ENCODE assay signal across 8 cellular contexts in the genomic region with DNA sequence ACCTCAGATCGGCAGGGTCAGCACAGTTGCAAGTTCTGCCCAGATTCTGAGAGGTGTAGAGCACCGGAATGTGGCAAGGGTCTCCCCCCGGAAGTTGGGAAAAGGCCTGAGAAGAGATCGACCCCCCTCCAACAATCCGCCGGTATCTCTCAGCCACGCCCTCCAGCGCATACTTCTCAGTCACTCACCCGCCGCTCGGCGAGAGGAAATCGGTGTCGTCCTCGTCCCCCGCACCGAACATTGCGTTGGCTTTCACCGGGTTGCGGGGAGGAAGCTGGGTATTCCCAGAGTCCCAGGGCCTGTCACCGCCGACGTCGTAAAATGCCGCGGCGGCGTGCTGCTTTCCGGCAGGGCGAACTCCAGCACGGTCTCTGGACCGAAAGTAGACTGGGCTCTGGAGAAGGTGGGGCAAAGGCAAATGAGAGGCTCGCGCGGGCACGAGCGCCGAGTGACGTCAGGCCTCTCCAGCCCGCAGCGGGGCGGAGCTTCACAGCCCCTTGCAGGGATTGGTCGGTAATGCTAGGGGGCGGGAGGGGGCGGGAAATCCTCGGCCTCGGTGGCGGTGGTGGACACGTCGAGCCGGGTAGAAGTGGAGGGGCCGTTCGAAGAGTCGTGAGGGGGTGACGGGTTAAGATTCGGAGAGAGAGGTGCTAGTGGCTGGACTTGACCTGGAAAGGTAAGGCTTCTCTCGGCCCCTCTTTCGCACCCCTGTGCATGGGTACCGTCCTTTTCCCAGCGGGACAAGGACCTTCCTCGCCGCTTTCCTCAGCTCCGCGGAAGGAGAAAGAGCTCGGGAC. TPM values are rescaled to one million over a fixed set of nuclear protein-coding genes. Genes with fewer than 3 reads are reported as not detected.
DNase-seq lines count a peak whose midpoint lies in the region; ATAC-seq and TF ChIP-seq lines count a peak whose summit lies in the region.

A gene with protein sequence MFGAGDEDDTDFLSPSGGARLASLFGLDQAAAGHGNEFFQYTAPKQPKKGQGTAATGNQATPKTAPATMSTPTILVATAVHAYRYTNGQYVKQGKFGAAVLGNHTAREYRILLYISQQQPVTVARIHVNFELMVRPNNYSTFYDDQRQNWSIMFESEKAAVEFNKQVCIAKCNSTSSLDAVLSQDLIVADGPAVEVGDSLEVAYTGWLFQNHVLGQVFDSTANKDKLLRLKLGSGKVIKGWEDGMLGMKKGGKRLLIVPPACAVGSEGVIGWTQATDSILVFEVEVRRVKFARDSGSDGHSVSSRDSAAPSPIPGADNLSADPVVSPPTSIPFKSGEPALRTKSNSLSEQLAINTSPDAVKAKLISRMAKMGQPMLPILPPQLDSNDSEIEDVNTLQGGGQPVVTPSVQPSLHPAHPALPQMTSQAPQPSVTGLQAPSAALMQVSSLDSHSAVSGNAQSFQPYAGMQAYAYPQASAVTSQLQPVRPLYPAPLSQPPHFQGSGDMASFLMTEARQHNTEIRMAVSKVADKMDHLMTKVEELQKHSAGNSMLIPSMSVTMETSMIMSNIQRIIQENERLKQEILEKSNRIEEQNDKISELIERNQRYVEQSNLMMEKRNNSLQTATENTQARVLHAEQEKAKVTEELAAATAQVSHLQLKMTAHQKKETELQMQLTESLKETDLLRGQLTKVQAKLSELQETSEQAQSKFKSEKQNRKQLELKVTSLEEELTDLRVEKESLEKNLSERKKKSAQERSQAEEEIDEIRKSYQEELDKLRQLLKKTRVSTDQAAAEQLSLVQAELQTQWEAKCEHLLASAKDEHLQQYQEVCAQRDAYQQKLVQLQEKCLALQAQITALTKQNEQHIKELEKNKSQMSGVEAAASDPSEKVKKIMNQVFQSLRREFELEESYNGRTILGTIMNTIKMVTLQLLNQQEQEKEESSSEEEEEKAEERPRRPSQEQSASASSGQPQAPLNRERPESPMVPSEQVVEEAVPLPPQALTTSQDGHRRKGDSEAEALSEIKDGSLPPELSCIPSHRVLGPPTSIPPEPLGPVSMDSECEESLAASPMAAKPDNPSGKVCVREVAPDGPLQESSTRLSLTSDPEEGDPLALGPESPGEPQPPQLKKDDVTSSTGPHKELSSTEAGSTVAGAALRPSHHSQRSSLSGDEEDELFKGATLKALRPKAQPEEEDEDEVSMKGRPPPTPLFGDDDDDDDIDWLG (minus strand): TSS at position 275 of the 797 bp plus-strand sequence. CDS start 34 bp downstream, at position 241.
A gene (plus strand): TSS at position 542 of the 797 bp plus-strand sequence. CDS start 34,605 bp downstream, outside the sequence.

- peaks cover 45% of the 10 kb centered on the region for H3K4me1 ChIP-seq in BLaER1
- H3K4me1 ChIP-seq in left lung: peaks cover 20 to 80% of the 10 kb centered on the region in 2 donors

- H3K4me2 ChIP-seq in BLaER1: peak within 1 kb of the TSS; percentile 97

- peaks cover 51% of the 10 kb centered on the region for H3K36me3 Mint-ChIP-seq in dendritic cell treated with granulocyte-macrophage colony-stimulating factor and Interleukin-4, amounts not matched to agents 40 ng/mL and 50 ng/mL, for 4 days (ENCODE audit: low read depth)

- peaks cover 29% of the 10 kb centered on the region for H3K4me1 Mint-ChIP-seq in dendritic cell treated with granulocyte-macrophage colony-stimulating factor and Interleukin-4, amounts not matched to agents 40 ng/mL and 50 ng/mL, for 4 days (ENCODE audit: low read depth)

- H3K4me3 ChIP-seq in BLaER1 (peak within 1 kb of the TSS; percentile 93), left lung (peak within 1 kb of the TSS; percentile 81 to 87)

- ATAC-seq in GM19328 (IDR thresholded peaks at IDR 0.05; ENCODE audit: unreplicated experiment): peak; percentile 89
- ATAC-seq in HG03520 (IDR thresholded peaks at IDR 0.05; ENCODE audit: unreplicated experiment): peak; percentile 80
- peak; percentile 98 for ATAC-seq in left lung

- peak within 1 kb of the TSS; percentile 77 for H3K27ac ChIP-seq in BLaER1
- H3K27ac ChIP-seq in left lung: peak within 1 kb of the TSS; percentile 82 to 93

- TF ChIP-seq CTCF in left lung (IDR thresholded peaks at IDR 0.05): no peak

- intact Hi-C loops in dendritic cell treated with granulocyte-macrophage colony-stimulating factor and Interleukin-4, amounts not matched to agents 40 ng/mL and 50 ng/mL, for 4 days (cut with micrococcal nuclease): loop anchor here (2.0 to 5.0 kb wide), 2 partner anchors 34 to 66 kb away; no protein-coding TSS in a partner anchor
- intact Hi-C loops in left lung (cut with DNase I): no loop called here

- H3K9ac ChIP-seq in BLaER1: peak within 1 kb of the TSS; percentile 85

- H3K4me3 Mint-ChIP-seq in dendritic cell treated with granulocyte-macrophage colony-stimulating factor and Interleukin-4, amounts not matched to agents 40 ng/mL and 50 ng/mL, for 4 days: peak within 1 kb of the TSS; percentile 95

- peaks cover 33% of the 10 kb centered on the region; the same call in 1 of the 2 replicates for H4K20me1 ChIP-seq in BLaER1

- peak; percentile 99 for DNase-seq in NCI-H69 (lab: John Stamatoyannopoulos, UW)
- peak; percentile 93 to 95 for DNase-seq in activated CD4-positive, alpha-beta T cell treated with anti-CD3 and anti-CD28 coated beads, Interleukin-2, amount 50 U/mL, for 24 hours (ENCODE audit: low read depth in 1 of 2, low spot score in 1 of 2)
- DNase-seq in left lung: peak; percentile 98
- peak; percentile 95 to 96 for DNase-seq in stimulated activated CD4-positive, alpha-beta T cell treated with anti-CD3 and anti-CD28 coated beads, Interleukin-2, amount 100 ng/mL, for 48 hours

- no peaks in the 10 kb centered on the region for H3K27me3 Mint-ChIP-seq in dendritic cell treated with granulocyte-macrophage colony-stimulating factor and Interleukin-4, amounts not matched to agents 40 ng/mL and 50 ng/mL, for 4 days

- peak within 1 kb of the TSS; percentile 95 for H3K27ac Mint-ChIP-seq in dendritic cell treated with granulocyte-macrophage colony-stimulating factor and Interleukin-4, amounts not matched to agents 40 ng/mL and 50 ng/mL, for 4 days

- H3K36me3 ChIP-seq in BLaER1: peaks cover 21% of the 10 kb centered on the region
- H3K36me3 ChIP-seq in left lung: peaks cover 0 to 6% of the 10 kb centered on the region in 2 donors

- no peaks in the 10 kb centered on the region for H3K9me3 ChIP-seq in BLaER1
- H3K9me3 ChIP-seq in left lung: no peaks in the 10 kb centered on the region

- H3K9me3 Mint-ChIP-seq in dendritic cell treated with granulocyte-macrophage colony-stimulating factor and Interleukin-4, amounts not matched to agents 40 ng/mL and 50 ng/mL, for 4 days: no peaks in the 10 kb centered on the region

- no peaks in the 10 kb centered on the region for H3K27me3 ChIP-seq in BLaER1
- no peaks in the 10 kb centered on the region for H3K27me3 ChIP-seq in left lung

RNA-seq across cellular contexts. Expression of the first gene that starts in this region (rescaled TPM):
- 10 to 100 TPM; 35.7 to 55.3 TPM for total RNA-seq in left lung

RNA-seq across cellular contexts. Expression of the second gene that starts in this region (rescaled TPM):
- 10 to 100 TPM; 34.7 to 45.0 TPM for total RNA-seq in left lung

Comparison
In these comparisons a context has a peak if more than half of its experiments do, and no peak if none do; other contexts are left out.
1. Peak in every context shown above with its lines: DNase-seq, ATAC-seq, H3K4me3 ChIP-seq and H3K27ac ChIP-seq.